Comparison of ENCODE assay signal across 25 cellular contexts in the genomic region with DNA sequence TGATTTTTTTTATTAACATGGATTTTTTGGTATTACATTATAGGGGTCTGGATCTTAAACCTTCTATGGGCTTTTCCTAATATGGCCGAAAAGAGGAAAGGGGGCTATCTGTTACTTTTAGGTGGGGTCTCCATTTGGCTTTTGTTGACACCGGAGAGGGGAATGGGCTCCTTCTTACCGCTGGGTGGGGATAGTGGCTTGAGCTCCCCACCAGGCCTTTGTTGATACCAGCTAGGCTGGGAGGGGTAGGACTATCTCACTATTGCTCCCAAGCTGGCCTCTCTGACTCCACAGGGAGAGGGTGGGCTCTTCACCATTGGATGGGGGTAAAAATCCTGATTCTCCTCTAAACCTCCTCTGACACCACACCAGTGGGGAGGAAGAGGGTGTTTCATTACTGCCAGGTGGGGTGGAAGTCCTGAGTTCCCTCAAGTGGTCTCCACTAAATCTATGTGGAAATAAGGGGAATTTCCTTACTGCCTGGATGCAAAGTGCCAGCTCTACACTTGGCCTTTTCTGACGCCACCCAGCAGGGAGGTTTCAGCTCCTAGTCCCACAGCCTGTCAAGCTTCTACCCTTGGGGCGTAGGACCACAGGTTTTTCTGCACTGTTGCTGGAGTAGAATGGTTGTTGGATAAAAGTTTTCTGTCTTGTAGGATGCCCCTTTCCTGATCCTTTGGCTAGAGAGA.
DNase-seq lines count a peak whose midpoint lies in the region; ATAC-seq, FAIRE-seq and TF ChIP-seq lines count a peak whose summit lies in the region.
"Had no signal": no experiment of that assay in that cellular context is flagged by ENCODE, and none has a peak within 500 bp of the region (broad histone marks: within the 10 kb centered on the region; RNA-seq: fewer than 3 reads in every experiment).

No MANE protein-coding gene starts in this region.

- H3K4ac ChIP-seq in H1 (replicated peaks; ENCODE audit: insufficient read length, low read depth, low read length) (peak overlapping the region; percentile 8), neuronal stem cell (ENCODE audit: low read length) (no peak overlapping the region)

- CTCF ChIA-PET in H1 (lab: Charles Lee; ENCODE audit: partially characterized antibody) = interaction anchor here (0.6 to 4.1 kb wide), 18 partner anchors 9 to 671 kb away, joined by 3 to 23 read pairs (median 4); no protein-coding TSS in a partner anchor

- no peaks in the 10 kb centered on the region for H3K23me2 ChIP-seq in H1 (ENCODE audit: low read depth, low read length)

- POLR2A ChIA-PET in H1 (lab: Charles Lee; ENCODE audit: partially characterized antibody) = interaction anchor here (1.4 to 2.3 kb wide), 3 partner anchors 73 to 130 kb away, joined by 4 to 5 read pairs (median 5); no protein-coding TSS in a partner anchor

- TF ChIP-seq CTCF in H1 (IDR thresholded peaks at IDR 0.05; ENCODE audit: control extremely low read depth in 1 of 3, insufficient read depth in 1 of 3, low read depth in 1 of 3, low read length in 3 of 3) = peak; percentile 62 to 69 (median 66)
- TF ChIP-seq CTCF in osteocyte (IDR thresholded peaks at IDR 0.05) = no peak

- H3K14ac ChIP-seq in H1 (ENCODE audit: insufficient read length) (no peak overlapping the region), neuronal stem cell (ENCODE audit: low read length) (no peak overlapping the region)

- no peaks in the 10 kb centered on the region for H3K79me1 ChIP-seq in H1 (ENCODE audit: low read depth, low read length)
- H3K79me1 ChIP-seq in neuronal stem cell (ENCODE audit: low read depth, low read length) = no peaks in the 10 kb centered on the region

- H2AFZ ChIP-seq in H1 (ENCODE audit: low read length) (no peak overlapping the region), neuronal stem cell (ENCODE audit: low read length) (no peak overlapping the region)

- no peak overlapping the region for H2BK20ac ChIP-seq in H1 (ENCODE audit: low read length)

- H3K9me3 ChIP-seq in H1 (ENCODE audit: insufficient read depth in 2 of 2, low read depth in 1 of 2, low read length in 1 of 2) (no peaks in the 10 kb centered on the region), neuronal stem cell (replicated peaks in 1 of 2; ENCODE audit: control insufficient read depth in 2 of 2, insufficient read depth in 1 of 2, low read depth in 1 of 2, low read length in 2 of 2) (peaks cover 0 to 5% of the 10 kb centered on the region in 2 donors)

- no peaks in the 10 kb centered on the region for H4K20me1 ChIP-seq in H1 (replicated peaks in 1 of 2; ENCODE audit: control insufficient read depth in 1 of 2, insufficient read depth in 2 of 2, low read length in 2 of 2)
- H4K20me1 ChIP-seq: BLaER1 had no signal

- H3K4me2 ChIP-seq in H1 (ENCODE audit: insufficient read depth in 1 of 2, low read depth in 2 of 2, low read length in 2 of 2) = 0 out of 4 replicates have a peak overlapping the region, but pooled peaks of 1 of the 2 experiments have one; percentile 18
- H3K4me2 ChIP-seq in neuronal stem cell (ENCODE audit: insufficient read depth, low read length, poor library complexity, severe bottlenecking) = no peak overlapping the region
- H3K4me2 ChIP-seq: BLaER1 had no signal

- no peaks in the 10 kb centered on the region for H3K27me3 Mint-ChIP-seq in osteocyte (ENCODE audit: unreplicated experiment)
- H3K27me3 Mint-ChIP-seq: CD4-positive, CD25-positive, alpha-beta regulatory T cell had no signal

- H3K9ac ChIP-seq in H1 (replicated peaks in 1 of 4; ENCODE audit: extremely low read depth in 1 of 4, low read depth in 3 of 4, low read length in 3 of 4) (peak overlapping the region in 1 of 4 experiments; percentile 5; a peak in 1 of 7 replicates), neuronal stem cell (ENCODE audit: low read depth, low read length, poor library complexity) (no peak overlapping the region)
- H3K9ac ChIP-seq: BLaER1 had no signal

- ATAC-seq in HG02870 (IDR thresholded peaks at IDR 0.05; ENCODE audit: unreplicated experiment) = no peak
- no peak for ATAC-seq in GM18519 (IDR thresholded peaks at IDR 0.05; ENCODE audit: low FRiP score, unreplicated experiment)
- ATAC-seq: K562 had no signal

- H3K56ac ChIP-seq in H1 (replicated peaks; ENCODE audit: insufficient read length, low read depth, low read length) = no peak overlapping the region

- TF ChIP-seq EP300 in H1 (IDR thresholded peaks at IDR 0.05; ENCODE audit: borderline replicate concordance in 1 of 2, low read depth in 2 of 2, low read length in 2 of 2) = no peak

- H3K4me1 Mint-ChIP-seq in osteocyte (ENCODE audit: unreplicated experiment) = no peaks in the 10 kb centered on the region
- H3K4me1 Mint-ChIP-seq: CD4-positive, CD25-positive, alpha-beta regulatory T cell had no signal

- peaks cover 10% of the 10 kb centered on the region for H3K9me3 Mint-ChIP-seq in osteocyte (ENCODE audit: unreplicated experiment)

- peak overlapping the region; percentile 56 for H3K18ac ChIP-seq in H1 (ENCODE audit: extremely low read depth, low read length)
- no peak overlapping the region for H3K18ac ChIP-seq in neuronal stem cell (ENCODE audit: low read length)

- FAIRE-seq in H1 (lab: Jason Lieb, UNC) = peak; percentile 77
- FAIRE-seq: A204.1, K562, RCC 7860 had no signal

- H2BK15ac ChIP-seq in H1 (ENCODE audit: low read length) (no peak overlapping the region), neuronal stem cell (ENCODE audit: low read length) (no peak overlapping the region)

- H4K91ac ChIP-seq in H1 (replicated peaks; ENCODE audit: insufficient read length, low read length) = no peak overlapping the region
- no peak overlapping the region for H4K91ac ChIP-seq in neuronal stem cell (ENCODE audit: low read depth, low read length, poor library complexity)

- H3K36me3 Mint-ChIP-seq in osteocyte (ENCODE audit: unreplicated experiment) = no peaks in the 10 kb centered on the region
- H3K36me3 Mint-ChIP-seq: CD4-positive, CD25-positive, alpha-beta regulatory T cell had no signal

- 56% methylated on average over 5 of the region's 5 CpGs; no CpG with 5 or more reads in 1 of the 2 experiments for WGBS in H1 (ENCODE audit: extremely low coverage in 1 of 2, insufficient coverage in 1 of 2, insufficient read length in 1 of 2, insufficient replicate concordance in 2 of 2, low coverage in 1 of 2, low lambda C conversion rate in 2 of 2, missing lambda C conversion rate in 1 of 2), 2 experiments
- WGBS in neuronal stem cell (ENCODE audit: extremely low coverage in 2 of 2, insufficient read length in 2 of 2, insufficient replicate concordance in 1 of 2), 2 donors = no CpG with 5 or more reads among the region's 5 CpGs

- H2BK120ac ChIP-seq in H1 (replicated peaks; ENCODE audit: low read depth, low read length) (no peak overlapping the region), neuronal stem cell (ENCODE audit: low read depth, low read length) (no peak overlapping the region)

- TF ChIP-seq RAD21 in H1 (IDR thresholded peaks at IDR 0.05 in 1 of 2, conservative IDR thresholded peaks at IDR 0.05 in 1 of 2; ENCODE audit: low read depth in 2 of 2, low read length in 2 of 2) = peak; percentile 86 to 88

- H3K27ac ChIP-seq in H1 (ENCODE audit: low read depth, low read length) = no peak overlapping the region
- H3K27ac ChIP-seq in neuronal stem cell (replicated peaks; ENCODE audit: low read length) = peak overlapping the region; percentile 14
- H3K27ac ChIP-seq: BLaER1, SK-N-MC had no signal

- H3K23ac ChIP-seq in H1 (ENCODE audit: insufficient read length) (no peak overlapping the region), neuronal stem cell (ENCODE audit: low read depth, low read length, poor library complexity) (no peak overlapping the region)

- H3K36me3 ChIP-seq in H7 (replicated peaks; ENCODE audit: control insufficient read depth, insufficient read depth, low read length) (no peaks in the 10 kb centered on the region; the same call in 1 of the 2 replicates), H1 (ENCODE audit: control insufficient read depth in 2 of 4, insufficient read depth in 4 of 4, low read length in 3 of 4) (no peaks in the 10 kb centered on the region), neuronal stem cell (replicated peaks in 1 of 2; ENCODE audit: control insufficient read depth in 2 of 2, insufficient read depth in 2 of 2, low read length in 2 of 2) (peaks cover 0 to 32% of the 10 kb centered on the region in 2 donors)

- no peak overlapping the region for H4K5ac ChIP-seq in H1 (ENCODE audit: insufficient read length, low read depth, low read length)

- H3K4me3 Mint-ChIP-seq in osteocyte (ENCODE audit: unreplicated experiment) = no peak overlapping the region
- H3K4me3 Mint-ChIP-seq: CD4-positive, CD25-positive, alpha-beta regulatory T cell had no signal

- 0 out of 2 replicates have a peak overlapping the region, but pooled peaks have one; percentile 43 for H2BK12ac ChIP-seq in H1 (ENCODE audit: low read depth, low read length)
- H2BK12ac ChIP-seq in neuronal stem cell (ENCODE audit: low read length) = no peak overlapping the region

- peak overlapping the region; percentile 61 for H2BK5ac ChIP-seq in H1 (ENCODE audit: low read depth, low read length)
- no peak overlapping the region for H2BK5ac ChIP-seq in neuronal stem cell (ENCODE audit: low read length)

- DNase-seq in H7 (peak; percentile 54), H1 (ENCODE audit: low read depth in 1 of 2, low spot score in 2 of 2) (peak in 1 of 2 experiments; percentile 61), iPS-NIHi7 (ENCODE audit: extremely low spot score) (peak; percentile 74), neuronal stem cell (ENCODE audit: low spot score) (peak; percentile 18), UCSD-AML1 (lab: John Stamatoyannopoulos, UW; ENCODE audit: unreplicated experiment) (no peak), osteocyte (ENCODE audit: extremely low spot score, unreplicated experiment) (no peak)
- DNase-seq: CD4-positive, CD25-positive, alpha-beta regulatory T cell; DMS153; DND-41; GOT3; Kasumi-1; MV-4-11; NCI-H1105; NCI-H1436 treated with DMSO at 0.1 percent for 48 hours; NCI-H187 treated with DMSO at 0.1 percent for 48 hours; NCI-H524 treated with DMSO at 0.1 percent for 48 hours; NCI-H774; SIG-M5 had no signal

- H2AK5ac ChIP-seq in H1 (ENCODE audit: low read depth, low read length) (peak overlapping the region; percentile 56; the same call in 1 of the 2 replicates), neuronal stem cell (ENCODE audit: low read depth, low read length) (no peak overlapping the region)

- no peak overlapping the region for H3K4me3 ChIP-seq in H7 (ENCODE audit: insufficient read depth, low read depth, low read length)
- no peak overlapping the region for H3K4me3 ChIP-seq in H1 (ENCODE audit: extremely low read depth in 1 of 4, insufficient read depth in 2 of 4, low read depth in 3 of 4, low read length in 4 of 4)
- no peak overlapping the region for H3K4me3 ChIP-seq in neuronal stem cell (ENCODE audit: low read length in 2 of 2)
- H3K4me3 ChIP-seq: BLaER1, K562, SK-N-MC had no signal

- H3K27me3 ChIP-seq in H7 (ENCODE audit: control insufficient read depth, insufficient read depth, low read length) (no peaks in the 10 kb centered on the region), H1 (replicated peaks in 1 of 4; ENCODE audit: control insufficient read depth in 3 of 4, extremely low read depth in 1 of 4, insufficient read depth in 3 of 4, low read length in 3 of 4) (no peaks in the 10 kb centered on the region), neuronal stem cell (ENCODE audit: control insufficient read depth in 3 of 3, insufficient read depth in 3 of 3, low read depth in 1 of 3, low read length in 3 of 3) (no peaks in the 10 kb centered on the region)
- H3K27me3 ChIP-seq: BLaER1 had no signal

- H3K4me1 ChIP-seq in H1 (replicated peaks in 1 of 4; ENCODE audit: control insufficient read depth in 3 of 4, insufficient read depth in 4 of 4, low read length in 3 of 4) (peaks cover 0 to 4% (median 2%) of the 10 kb centered on the region in 4 experiments; a peak in 2 of 7 replicates), neuronal stem cell (ENCODE audit: control insufficient read depth in 2 of 2, insufficient read depth in 1 of 2, low read depth in 1 of 2, low read length in 2 of 2) (peaks cover 0 to 5% of the 10 kb centered on the region in 2 donors)

- TF ChIP-seq POLR2A in H1 (IDR thresholded peaks at IDR 0.05; ENCODE audit: control extremely low read depth in 1 of 2, low read depth in 2 of 2, low read length in 2 of 2) = no peak

- H3K79me2 ChIP-seq in H1 (ENCODE audit: control insufficient read depth in 1 of 2, insufficient read depth in 2 of 2, low read length in 2 of 2) = peaks cover 0 to under 1% of the 10 kb centered on the region in 2 experiments; a peak in 1 of 4 replicates

- no peak overlapping the region for H3K27ac Mint-ChIP-seq in osteocyte (ENCODE audit: unreplicated experiment)
- H3K27ac Mint-ChIP-seq: CD4-positive, CD25-positive, alpha-beta regulatory T cell had no signal

- H4K8ac ChIP-seq in H1 (ENCODE audit: extremely low read depth, insufficient read depth, low read length) (peak overlapping the region; percentile 28; the same call in 1 of the 2 replicates), neuronal stem cell (ENCODE audit: low read depth, low read length) (no peak overlapping the region)

Comparison
In these comparisons a context has a peak if more than half of its experiments do, and no peak if none do; other contexts are left out.
1. DNase-seq: peak in H7 (single experiment), iPS-NIHi7 (single experiment) and neuronal stem cell (single experiment); none in UCSD-AML1 (single experiment) and osteocyte (single experiment).